Comparison of ENCODE assay signal across 2 cellular contexts in the genomic region with DNA sequence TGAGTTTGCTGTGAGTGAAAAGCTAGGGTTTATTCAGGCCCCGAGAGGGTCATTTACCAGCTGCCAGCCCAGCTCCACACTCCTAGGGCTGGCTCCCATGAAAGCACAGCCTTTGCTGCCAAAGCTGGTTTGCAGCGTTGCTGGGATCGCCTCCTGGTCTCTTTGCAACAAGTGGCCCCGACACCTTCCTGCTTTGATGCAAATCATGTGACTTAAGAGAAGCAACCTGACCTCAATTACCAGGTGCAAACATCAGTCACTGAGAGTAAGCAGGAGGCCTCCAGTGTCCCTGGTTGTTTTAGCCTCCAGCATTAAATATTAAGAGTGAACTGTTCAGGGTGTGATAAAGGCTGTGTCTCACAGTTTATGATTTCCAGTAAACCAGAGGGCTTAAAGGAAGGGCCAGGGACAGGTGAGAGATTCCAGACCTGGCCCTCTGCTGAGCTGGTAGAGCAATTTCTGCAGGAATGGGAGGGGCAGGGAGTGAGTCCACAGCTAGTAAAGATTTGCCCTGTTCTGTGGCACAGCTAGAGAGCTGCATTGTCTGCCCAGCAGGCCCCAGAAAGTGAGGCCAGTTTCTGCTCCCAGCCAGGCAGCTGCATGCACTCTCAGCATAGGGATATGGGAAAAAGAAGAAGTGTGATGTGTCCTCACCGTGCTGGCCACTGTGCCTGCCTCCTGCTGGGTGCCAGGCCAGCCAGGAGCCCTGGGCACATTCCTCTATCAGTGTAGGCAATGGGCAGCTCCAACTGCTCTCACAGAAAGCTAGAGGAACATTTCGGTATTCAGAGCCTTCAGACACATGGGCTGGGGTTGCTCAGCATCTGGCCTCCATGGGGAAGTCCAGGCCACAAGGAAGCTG.
TF ChIP-seq lines count a peak whose summit lies in the region.

No MANE protein-coding gene starts in this region.

TF ChIP-seq in SK-N-SH treated with all-trans-retinoic acid at 6 μM for 48 hours, 23 proteins besides CTCF, POLR2A, EP300 and RAD21:
- TF ChIP-seq ZNF70 (CRISPR knock-in tag; IDR thresholded peaks at IDR 0.05), result no peak
- no peak for TF ChIP-seq ZNF565 (CRISPR knock-in tag; conservative IDR thresholded peaks at IDR 0.05; ENCODE audit: low read depth)
- no peak for TF ChIP-seq OSR1 (CRISPR knock-in tag; IDR thresholded peaks at IDR 0.05)
- TF ChIP-seq PPARA (CRISPR knock-in tag; IDR thresholded peaks at IDR 0.05; ENCODE audit: borderline replicate concordance), result no peak
- no peak for TF ChIP-seq CSDC2 (CRISPR knock-in tag; IDR thresholded peaks at IDR 0.05)
- TF ChIP-seq CREB5 (CRISPR knock-in tag; IDR thresholded peaks at IDR 0.05; ENCODE audit: low read depth), result no peak
- no peak for TF ChIP-seq BACH2 (CRISPR knock-in tag; IDR thresholded peaks at IDR 0.05; ENCODE audit: borderline replicate concordance)
- no peak for TF ChIP-seq GLIS3 (CRISPR knock-in tag; IDR thresholded peaks at IDR 0.05)
- no peak for TF ChIP-seq TCF4 (CRISPR knock-in tag; IDR thresholded peaks at IDR 0.05; ENCODE audit: borderline replicate concordance)
- no peak for TF ChIP-seq ISL1 (CRISPR knock-in tag; IDR thresholded peaks at IDR 0.05)
- TF ChIP-seq ZNF8 (CRISPR knock-in tag; IDR thresholded peaks at IDR 0.05), result no peak
- TF ChIP-seq RARB (CRISPR knock-in tag; IDR thresholded peaks at IDR 0.05), result no peak
- no peak for TF ChIP-seq PATZ1 (CRISPR knock-in tag; IDR thresholded peaks at IDR 0.05; ENCODE audit: borderline replicate concordance)
TF ChIP-seq in SK-N-SH treated with all-trans-retinoic acid at 6 μM for 48 hours: peak in this region for 0.

TF ChIP-seq in HepG2, 621 proteins besides CTCF, POLR2A, EP300 and RAD21:
- 0 out of 2 replicates have a peak, but pooled peaks have one; percentile 2 for TF ChIP-seq MED1 (CRISPR knock-in tag; IDR thresholded peaks at IDR 0.05)
- no peak for TF ChIP-seq ZNF772 (CRISPR knock-in tag; IDR thresholded peaks at IDR 0.05)
- no peak for TF ChIP-seq ZNF329 (CRISPR knock-in tag; IDR thresholded peaks at IDR 0.05; ENCODE audit: low read depth)
- peak; percentile 8 for TF ChIP-seq ASH2L (IDR thresholded peaks at IDR 0.05; ENCODE audit: insufficient read length, low read depth, low read length)
- TF ChIP-seq ZSCAN22 (CRISPR knock-in tag; IDR thresholded peaks at IDR 0.05), result no peak
- TF ChIP-seq, protein P1, sequence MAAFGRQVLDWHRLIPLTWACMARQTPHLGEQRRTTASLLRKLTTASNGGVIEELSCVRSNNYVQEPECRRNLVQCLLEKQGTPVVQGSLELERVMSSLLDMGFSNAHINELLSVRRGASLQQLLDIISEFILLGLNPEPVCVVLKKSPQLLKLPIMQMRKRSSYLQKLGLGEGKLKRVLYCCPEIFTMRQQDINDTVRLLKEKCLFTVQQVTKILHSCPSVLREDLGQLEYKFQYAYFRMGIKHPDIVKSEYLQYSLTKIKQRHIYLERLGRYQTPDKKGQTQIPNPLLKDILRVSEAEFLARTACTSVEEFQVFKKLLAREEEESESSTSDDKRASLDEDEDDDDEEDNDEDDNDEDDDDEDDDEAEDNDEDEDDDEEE (CRISPR knock-in tag; IDR thresholded peaks at IDR 0.05), result no peak
- no peak for TF ChIP-seq NFATC3 (CRISPR knock-in tag; IDR thresholded peaks at IDR 0.05)
